8 cellular contexts compared by ENCODE assay signal in genomic region chr2:222655748-222656543, GRCh38. TPM values are rescaled to one million over a fixed set of nuclear protein-coding genes. Genes with fewer than 3 reads are reported as not detected.
A peak's percentile ranks its signal among the peaks of the same experiment; 100 is the strongest.
DNase-seq lines count a peak whose midpoint lies in the region; ATAC-seq, FAIRE-seq and TF ChIP-seq lines count a peak whose summit lies in the region.

TSS of gene FARSB (minus strand) at chr2:222656092. CDS start at chr2:222656073, 19 bp downstream.

- no peaks in the 10 kb centered on the region for H3K27me3 ChIP-seq in OCI-LY3 (ENCODE audit: low read depth, low read length)
- H3K27me3 ChIP-seq in endothelial cell of umbilical vein (ENCODE audit: control insufficient read depth in 2 of 2, insufficient read depth in 2 of 2, low read length in 2 of 2), result no peaks in the 10 kb centered on the region

- dilution Hi-C loops in endothelial cell of umbilical vein (cut with MboI; ENCODE audit: extremely low pct_ligation_motif_present, low sequenced_read_pairs), result no loop called here

- H3K4me3 ChIP-seq in OCI-LY3 (ENCODE audit: low read length), result peak within 1 kb of the TSS; percentile 100
- H3K4me3 ChIP-seq in endothelial cell of umbilical vein (replicated peaks in 1 of 3; ENCODE audit: insufficient read depth in 1 of 3, low read depth in 1 of 3, low read length in 3 of 3), result peak within 1 kb of the TSS; percentile 47 to 95 (median 92)

- H2AFZ ChIP-seq in OCI-LY3 (ENCODE audit: low read depth, low read length) (peak within 1 kb of the TSS; percentile 99), endothelial cell of umbilical vein (ENCODE audit: low read depth, low read length) (peak within 1 kb of the TSS; percentile 88)

- H3K9me1 ChIP-seq in endothelial cell of umbilical vein (replicated peaks; ENCODE audit: control insufficient read depth, extremely low read depth, insufficient read depth, low read length), result no peaks in the 10 kb centered on the region

- H3K27ac ChIP-seq in OCI-LY3 (ENCODE audit: low read length) (peak within 1 kb of the TSS; percentile 84), endothelial cell of umbilical vein (ENCODE audit: insufficient read depth, low read depth, low read length) (peak within 1 kb of the TSS; percentile 99)

- peak; percentile 94 for DNase-seq in D341Med (ENCODE audit: low spot score)
- DNase-seq in HuH-7 (ENCODE audit: low spot score), result peak; percentile 88
- DNase-seq in activated CD8-positive, alpha-beta memory T cell treated with anti-CD3 and anti-CD28 coated beads, Interleukin-2, amount 50 U/mL, for 48 hours, result peak; percentile 93
- DNase-seq in endothelial cell of umbilical vein (ENCODE audit: low read depth, low spot score), result peak; percentile 97
- peak; percentile 93 for DNase-seq in middle frontal gyrus (ENCODE audit: extremely low spot score, low spot score)
- peak; percentile 84 to 87 for DNase-seq in stimulated activated CD8-positive, alpha-beta memory T cell treated with anti-CD3 and anti-CD28 coated beads, Interleukin-2, amount 100 ng/mL, for 48 hours (ENCODE audit: low read depth in 2 of 2)

- peak; percentile 90 for FAIRE-seq in endothelial cell of umbilical vein (lab: Jason Lieb, UNC)

- TF ChIP-seq CTCF in OCI-LY3 (IDR thresholded peaks at IDR 0.05; ENCODE audit: low read depth, low read length), result no peak
- no peak for TF ChIP-seq CTCF in endothelial cell of umbilical vein (IDR thresholded peaks at IDR 0.05; ENCODE audit: extremely low read depth in 1 of 2, insufficient read depth in 1 of 2, low read depth in 1 of 2, low read length in 2 of 2)

- intact Hi-C loops in endothelial cell of umbilical vein (cut with micrococcal nuclease), result loop anchor here (1.0 to 10.0 kb wide), 4 partner anchors 35 to 1749 kb away; partner anchors contain the start of gene FAM124B

- H3K79me2 ChIP-seq in OCI-LY3 (ENCODE audit: low read length) (peaks cover 62% of the 10 kb centered on the region), endothelial cell of umbilical vein (ENCODE audit: control insufficient read depth, insufficient read depth, low read length) (peaks cover 48% of the 10 kb centered on the region)

- H3K9me3 ChIP-seq in OCI-LY3 (ENCODE audit: insufficient read depth, low read length) (no peaks in the 10 kb centered on the region), endothelial cell of umbilical vein (replicated peaks; ENCODE audit: control insufficient read depth, insufficient read depth, low read length) (no peaks in the 10 kb centered on the region)

- peak; percentile 64 for TF ChIP-seq POLR2A in endothelial cell of umbilical vein (IDR thresholded peaks at IDR 0.05; ENCODE audit: low read depth, low read length)

- CTCF ChIA-PET in endothelial cell of umbilical vein (lab: Charles Lee), result interaction anchor here (4.0 kb wide), 1 partner anchor 35 kb away, joined by 11 read pairs; no protein-coding TSS in a partner anchor

- peak within 1 kb of the TSS; percentile 92 for H3K9ac ChIP-seq in OCI-LY3 (ENCODE audit: low read length)
- H3K9ac ChIP-seq in endothelial cell of umbilical vein (replicated peaks; ENCODE audit: extremely low read depth, insufficient read depth, low read length), result peak within 1 kb of the TSS; percentile 100

- H3K4me1 ChIP-seq in OCI-LY3 (ENCODE audit: low read length) (peaks cover 35% of the 10 kb centered on the region), endothelial cell of umbilical vein (ENCODE audit: control insufficient read depth, extremely low read depth, insufficient read depth, low read length) (peaks cover 34% of the 10 kb centered on the region)

- POLR2A ChIA-PET in endothelial cell of umbilical vein (lab: Charles Lee), result no interaction called here

- peaks cover 13% of the 10 kb centered on the region for H4K20me1 ChIP-seq in OCI-LY3 (ENCODE audit: insufficient read depth, low read length)
- no peaks in the 10 kb centered on the region for H4K20me1 ChIP-seq in endothelial cell of umbilical vein (replicated peaks; ENCODE audit: control insufficient read depth, extremely low read depth, insufficient read depth, low read length)

- no peaks in the 10 kb centered on the region for H3K36me3 ChIP-seq in OCI-LY3 (replicated peaks; ENCODE audit: low read depth, low read length)
- no peaks in the 10 kb centered on the region for H3K36me3 ChIP-seq in endothelial cell of umbilical vein (ENCODE audit: control insufficient read depth in 2 of 2, extremely low read depth in 1 of 2, insufficient read depth in 2 of 2, low read length in 2 of 2)

- no TSS peak for BruUV-seq in endothelial cell of umbilical vein (replicated peaks; lab: Mats Ljungman, UMichigan)

- peak; percentile 90 for ATAC-seq in GM21515 (IDR thresholded peaks at IDR 0.05; ENCODE audit: unreplicated experiment)

- H3K4me2 ChIP-seq in OCI-LY3 (ENCODE audit: low read length) (peak within 1 kb of the TSS; percentile 88), endothelial cell of umbilical vein (ENCODE audit: insufficient read depth, low read length) (peak within 1 kb of the TSS; percentile 82)

TF ChIP-seq in endothelial cell of umbilical vein, 7 proteins besides CTCF, POLR2A, EP300 and RAD21:
- TF ChIP-seq POLR2AphosphoS5 (IDR thresholded peaks at IDR 0.05; ENCODE audit: insufficient read depth, low read depth, low read length) (peak; percentile 73), MYC (IDR thresholded peaks at IDR 0.05; ENCODE audit: low read depth, low read length) (peak; percentile 98), FOS (IDR thresholded peaks at IDR 0.05; ENCODE audit: borderline replicate concordance, insufficient read depth, low read length) (no peak), EZH2 (IDR thresholded peaks at IDR 0.05; ENCODE audit: borderline replicate concordance, low read depth, low read length, severe bottlenecking) (no peak), JUN (IDR thresholded peaks at IDR 0.05; ENCODE audit: borderline replicate concordance, insufficient read depth, insufficient read length, low read depth) (no peak)
- TF ChIP-seq, protein P1, sequence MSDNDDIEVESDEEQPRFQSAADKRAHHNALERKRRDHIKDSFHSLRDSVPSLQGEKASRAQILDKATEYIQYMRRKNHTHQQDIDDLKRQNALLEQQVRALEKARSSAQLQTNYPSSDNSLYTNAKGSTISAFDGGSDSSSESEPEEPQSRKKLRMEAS (IDR thresholded peaks at IDR 0.05; ENCODE audit: insufficient read depth, insufficient read length), result peak; percentile 81

RNA-seq across cellular contexts. Expression of gene FARSB, which starts in this region (rescaled TPM):
- 27.2 and 29.4 TPM in 2 replicates for total RNA-seq in endothelial cell of umbilical vein
- polyA plus RNA-seq in endothelial cell of umbilical vein, result 11.8 and 12.7 TPM in 2 replicates
- 23.0 and 26.3 TPM in 2 replicates for polyA plus RNA-seq in endothelial cell of umbilical vein (2011; cell fraction: cytosol; rRNA removed)
- polyA plus RNA-seq in endothelial cell of umbilical vein (2011; cell fraction: nucleus; rRNA removed), result 18.2 and 22.5 TPM in 2 replicates
- polyA plus RNA-seq in endothelial cell of umbilical vein (2012), result 28.8 and 48.4 TPM in 2 replicates
- polyA minus RNA-seq in endothelial cell of umbilical vein, result 15.9 and 18.2 TPM in 2 replicates
- polyA minus RNA-seq in endothelial cell of umbilical vein (2011; cell fraction: cytosol; rRNA and poly(A)+ RNA removed), result 13.1 TPM
- polyA minus RNA-seq in endothelial cell of umbilical vein (2011; cell fraction: nucleus; rRNA and poly(A)+ RNA removed), result 16.2 and 26.4 TPM in 2 replicates

Comparison
In these comparisons a context has a peak if more than half of its experiments do, and no peak if none do; other contexts are left out.
1. Peak in every context shown above with its lines: DNase-seq, ATAC-seq, H3K4me3 ChIP-seq and H3K27ac ChIP-seq.